In genomic region chr3:9782777-9783176, GRCh38 we compare ENCODE assay signal across 14 cellular contexts. TPM values are rescaled to one million over a fixed set of nuclear protein-coding genes. Genes with fewer than 3 reads are reported as not detected.
A peak's percentile ranks its signal among the peaks of the same experiment; 100 is the strongest.
DNase-seq lines count a peak whose midpoint lies in the region; ATAC-seq and FAIRE-seq lines count a peak whose summit lies in the region.
"Had no signal": no experiment of that assay in that cellular context is flagged by ENCODE, and none has a peak within 500 bp of the region (broad histone marks: within the 10 kb centered on the region; RNA-seq: fewer than 3 reads in every experiment).

No MANE protein-coding gene starts in this region.

- H3K4me3 Mint-ChIP-seq in IgD-negative memory B cell = peak overlapping the region in 3 of 4 donors; percentile 3 to 45 (median 43)
- no peak overlapping the region for H3K4me3 Mint-ChIP-seq in T-helper 17 cell
- H3K4me3 Mint-ChIP-seq: activated CD4-positive, alpha-beta T cell treated with anti-CD3 and anti-CD28 coated beads for 36 hours had no signal

- H3K36me3 ChIP-seq in mesendoderm (ENCODE audit: control insufficient read depth, insufficient read depth, low read length) = peaks cover 10% of the 10 kb centered on the region

- no peaks in the 10 kb centered on the region for H3K27me3 ChIP-seq in mesendoderm (ENCODE audit: insufficient read depth, low read length, poor library complexity)
- H3K27me3 ChIP-seq: transverse colon had no signal

- H3K4me2 ChIP-seq in mesendoderm (ENCODE audit: low read length) = no peak overlapping the region

- WGBS in mesendoderm (ENCODE audit: extremely low coverage, insufficient coverage, low lambda C conversion rate) = no CpG with 5 or more reads among the region's 3 CpGs

- H3K23ac ChIP-seq in mesendoderm (ENCODE audit: low read length) = no peak overlapping the region

- no peak overlapping the region for H3K18ac ChIP-seq in mesendoderm (ENCODE audit: low read length)

- H3K27me3 Mint-ChIP-seq in IgD-negative memory B cell = no peaks in the 10 kb centered on the region
- H3K27me3 Mint-ChIP-seq in T-helper 17 cell = no peaks in the 10 kb centered on the region
- H3K27me3 Mint-ChIP-seq: activated CD4-positive, alpha-beta T cell treated with anti-CD3 and anti-CD28 coated beads for 36 hours had no signal

- peak; percentile 16 for DNase-seq in DMS 273 (lab: John Stamatoyannopoulos, UW; ENCODE audit: unreplicated experiment)
- DNase-seq in DMS 273 treated with DMSO at 0.1 percent for 48 hours (lab: John Stamatoyannopoulos, UW) = no peak
- DNase-seq in T-helper 17 cell = no peak
- DNase-seq in mesendoderm = peak; percentile 51
- DNase-seq in frontal cortex (ENCODE audit: low spot score in 2 of 2) = no peak
- DNase-seq in AG08395 (ENCODE audit: low spot score) = no peak
- DNase-seq: activated CD4-positive, alpha-beta T cell treated with anti-CD3 and anti-CD28 coated beads for 36 hours; NCI-H526 treated with DMSO at 0.1 percent for 48 hours; transverse colon had no signal

- no peaks in the 10 kb centered on the region for H3K9me3 ChIP-seq in T-helper 17 cell (ENCODE audit: control insufficient read depth, low read length, poor library complexity, severe bottlenecking)
- H3K9me3 ChIP-seq: transverse colon had no signal

- H3K36me3 Mint-ChIP-seq in IgD-negative memory B cell (peaks cover 10% of the 10 kb centered on the region), T-helper 17 cell (ENCODE audit: low read depth) (peaks cover 10% of the 10 kb centered on the region)

- H3K4me1 Mint-ChIP-seq in IgD-negative memory B cell = peaks cover 41 to 46% (median 43%) of the 10 kb centered on the region in 3 donors
- H3K4me1 Mint-ChIP-seq in T-helper 17 cell = peaks cover 35% of the 10 kb centered on the region

- FAIRE-seq in frontal cortex (lab: Jason Lieb, UNC) = no peak
- FAIRE-seq: A204.1, endometrium, islet of Langerhans had no signal

- ATAC-seq in T-helper 17 cell (peak; percentile 47), HG02571 (IDR thresholded peaks at IDR 0.05; ENCODE audit: unreplicated experiment) (no peak)
- ATAC-seq: activated CD4-positive, alpha-beta T cell treated with anti-CD3 and anti-CD28 coated beads for 36 hours had no signal

- no peak overlapping the region for H2BK5ac ChIP-seq in mesendoderm (ENCODE audit: low read length)

- H3K27ac ChIP-seq in mesendoderm (ENCODE audit: low read depth, low read length) = no peak overlapping the region
- H3K27ac ChIP-seq: transverse colon had no signal

- H3K4me1 ChIP-seq in mesendoderm (ENCODE audit: control insufficient read depth, low read depth, low read length) = no peaks in the 10 kb centered on the region

- peak overlapping the region in 2 of 3 donors; percentile 48 to 93 for H3K27ac Mint-ChIP-seq in IgD-negative memory B cell
- peak overlapping the region; percentile 88 for H3K27ac Mint-ChIP-seq in T-helper 17 cell

- H4K5ac ChIP-seq in mesendoderm (ENCODE audit: low read length) = no peak overlapping the region

- no peak overlapping the region for H3K56ac ChIP-seq in mesendoderm (ENCODE audit: low read length)

- H3K9ac ChIP-seq in mesendoderm (ENCODE audit: low read length) = no peak overlapping the region

- no peaks in the 10 kb centered on the region for H3K79me2 ChIP-seq in mesendoderm (ENCODE audit: control insufficient read depth, insufficient read depth, low read length)

- H2AK5ac ChIP-seq in mesendoderm (ENCODE audit: low read length) = no peak overlapping the region

- no peaks in the 10 kb centered on the region for H3K79me1 ChIP-seq in mesendoderm (ENCODE audit: low read length)

- no peaks in the 10 kb centered on the region for H3K9me3 Mint-ChIP-seq in IgD-negative memory B cell

- no peak overlapping the region for H3K4ac ChIP-seq in mesendoderm (ENCODE audit: low read depth, low read length)

- no peak overlapping the region for H2BK120ac ChIP-seq in mesendoderm (ENCODE audit: low read depth, low read length)

- H4K8ac ChIP-seq in mesendoderm (ENCODE audit: low read depth, low read length) = no peak overlapping the region

- no peak overlapping the region for H2BK15ac ChIP-seq in mesendoderm (replicated peaks; ENCODE audit: low read depth)

- no peak overlapping the region for H3K4me3 ChIP-seq in mesendoderm (ENCODE audit: low read length)
- H3K4me3 ChIP-seq: transverse colon had no signal

RNA-seq across cellular contexts. Expression of gene TADA3, which starts 9.5 kb away (rescaled TPM):
- polyA plus RNA-seq in IgD-negative memory B cell = 52.6 TPM
- total RNA-seq in T-helper 17 cell (10 to 100 TPM; 32.2 to 35.2 TPM), frontal cortex (33.0 TPM)
- 38.4 TPM for polyA plus RNA-seq in mesendoderm (2013, experiment 1 of 2)
- 38.3 TPM for polyA plus RNA-seq in mesendoderm (2013, experiment 2 of 2)

RNA-seq across cellular contexts. Expression of gene ARPC4, which starts 10.1 kb away (rescaled TPM):
- 262 TPM for polyA plus RNA-seq in IgD-negative memory B cell
- total RNA-seq in T-helper 17 cell (100 to 1,000 TPM; 155 to 192 TPM), frontal cortex (181 TPM)
- polyA plus RNA-seq in mesendoderm (2013, experiment 1 of 2) = 93.1 TPM
- 95.1 TPM for polyA plus RNA-seq in mesendoderm (2013, experiment 2 of 2)

RNA-seq across cellular contexts. Expression of gene CAMK1, which starts 13.0 kb away (rescaled TPM):
- 0.65 TPM for polyA plus RNA-seq in IgD-negative memory B cell
- total RNA-seq in T-helper 17 cell (1 to 10 TPM; 1.9 to 2.2 TPM), frontal cortex (69.7 TPM)
- 4.1 TPM for polyA plus RNA-seq in mesendoderm (2013, experiment 1 of 2)
- polyA plus RNA-seq in mesendoderm (2013, experiment 2 of 2) = 3.7 TPM

RNA-seq across cellular contexts. Expression of gene TTLL3, which starts 27.3 kb away (rescaled TPM):
- 10.5 TPM for polyA plus RNA-seq in IgD-negative memory B cell
- total RNA-seq in T-helper 17 cell (10 to 100 TPM; 87.2 to 88.7 TPM), frontal cortex (17.1 TPM)
- polyA plus RNA-seq in mesendoderm (2013, experiment 1 of 2) = 1.3 TPM
- 1.2 TPM for polyA plus RNA-seq in mesendoderm (2013, experiment 2 of 2)

RNA-seq across cellular contexts. Expression of gene OGG1, which starts 33.0 kb away (rescaled TPM):
- polyA plus RNA-seq in IgD-negative memory B cell = 20.7 TPM
- total RNA-seq in T-helper 17 cell (10 to 100 TPM; 18.4 to 22.6 TPM), frontal cortex (98.6 TPM)
- 30.7 TPM for polyA plus RNA-seq in mesendoderm (2013, experiment 1 of 2)
- 35.5 TPM for polyA plus RNA-seq in mesendoderm (2013, experiment 2 of 2)

Comparison
In these comparisons a context has a peak if more than half of its experiments do, and no peak if none do; other contexts are left out.
1. DNase-seq: peak in DMS 273 (single experiment) and mesendoderm (single experiment); none in DMS 273 treated with DMSO at 0.1 percent for 48 hours (single experiment), T-helper 17 cell (0 of 3), frontal cortex (0 of 2) and AG08395 (single experiment).
2. RNA of gene CAMK1, which starts 13.0 kb away (total RNA-seq): 69.7 TPM in frontal cortex (single experiment); 1.9 to 2.2 TPM in T-helper 17 cell; every median in the first group is over 10 times any median in the second.